In genomic region chr13:31115616-31116015, GRCh38 we compare ENCODE assay signal across 21 cellular contexts. TPM values are rescaled to one million over a fixed set of nuclear protein-coding genes. Genes with fewer than 3 reads are reported as not detected.
A peak's percentile ranks its signal among the peaks of the same experiment; 100 is the strongest.
DNase-seq lines count a peak whose midpoint lies in the region; ATAC-seq and TF ChIP-seq lines count a peak whose summit lies in the region.
"Had no signal": no experiment of that assay in that cellular context is flagged by ENCODE, and none has a peak within 500 bp of the region (broad histone marks: within the 10 kb centered on the region; RNA-seq: fewer than 3 reads in every experiment).

No MANE protein-coding gene starts in this region.

- TF ChIP-seq CTCF in suprapubic skin (IDR thresholded peaks at IDR 0.05) (no peak), upper lobe of left lung (IDR thresholded peaks at IDR 0.05) (no peak)

- TF ChIP-seq POLR2A in suprapubic skin (IDR thresholded peaks at IDR 0.05) (no peak), upper lobe of left lung (IDR thresholded peaks at IDR 0.05) (no peak)

- H3K36me3 ChIP-seq in suprapubic skin (no peaks in the 10 kb centered on the region), upper lobe of left lung (no peaks in the 10 kb centered on the region)
- H3K36me3 ChIP-seq: heart right ventricle had no signal

- no peaks in the 10 kb centered on the region for H3K4me1 ChIP-seq in suprapubic skin
- no peaks in the 10 kb centered on the region for H3K4me1 ChIP-seq in upper lobe of left lung
- H3K4me1 ChIP-seq: heart right ventricle had no signal

- DNase-seq in NCI-H146 (lab: John Stamatoyannopoulos, UW): peak; percentile 71
- peak; percentile 83 for DNase-seq in NCI-H748 (lab: John Stamatoyannopoulos, UW; ENCODE audit: unreplicated experiment)
- no peak for DNase-seq in suprapubic skin (ENCODE audit: low spot score in 2 of 2)
- no peak for DNase-seq in upper lobe of left lung
- no peak for DNase-seq in NCI-H2196 (lab: John Stamatoyannopoulos, UW; ENCODE audit: unreplicated experiment)
- DNase-seq: activated CD4-positive, CD25-positive, alpha-beta regulatory T cell; activated CD8-positive, alpha-beta memory T cell treated with anti-CD3 and anti-CD28 coated beads, Interleukin-2, amount 10 ng/mL, durations not matched to agents 7 days and 5 days; activated naive CD4-positive, alpha-beta T cell; activated T-cell treated with anti-CD3 and anti-CD28 coated beads, Interleukin-2, amount 50 U/mL, for 48 hours; C1 segment of cervical spinal cord; EL; foreskin melanocyte; heart right ventricle; left cardiac atrium; NCI-H1048; NCI-H2029; right cardiac atrium had no signal

- 62% methylated on average over 3 of the region's 3 CpGs for WGBS in suprapubic skin
- 62 to 63% methylated on average over 3 of the region's 3 CpGs for WGBS in upper lobe of left lung, 2 donors

- TF ChIP-seq EP300 in suprapubic skin (IDR thresholded peaks at IDR 0.05): no peak
- no peak for TF ChIP-seq EP300 in upper lobe of left lung (IDR thresholded peaks at IDR 0.05)

- no peak overlapping the region for H3K4me3 ChIP-seq in suprapubic skin
- H3K4me3 ChIP-seq in upper lobe of left lung: no peak overlapping the region
- H3K4me3 ChIP-seq: GM12878, heart right ventricle, SK-N-MC had no signal

- H3K27ac ChIP-seq in suprapubic skin (peak overlapping the region; percentile 49), upper lobe of left lung (no peak overlapping the region)
- H3K27ac ChIP-seq: heart right ventricle, SK-N-MC had no signal

- H3K27me3 ChIP-seq in suprapubic skin: peaks cover 13% of the 10 kb centered on the region
- no peaks in the 10 kb centered on the region for H3K27me3 ChIP-seq in upper lobe of left lung

- no peaks in the 10 kb centered on the region for H3K9me3 ChIP-seq in suprapubic skin
- H3K9me3 ChIP-seq in upper lobe of left lung: no peaks in the 10 kb centered on the region
- H3K9me3 ChIP-seq: heart right ventricle had no signal

- ATAC-seq in esophagus mucosa (peak; percentile 89), GM18858 (IDR thresholded peaks at IDR 0.05; ENCODE audit: unreplicated experiment) (no peak), upper lobe of left lung (ENCODE audit: low FRiP score in 2 of 2) (no peak)
- ATAC-seq: activated CD8-positive, alpha-beta memory T cell treated with anti-CD3 and anti-CD28 coated beads, Interleukin-2, amount 10 ng/mL, durations not matched to agents 7 days and 5 days; GM12878; heart right ventricle; left cardiac atrium; right cardiac atrium had no signal

RNA-seq across cellular contexts. Expression of gene HSPH1, which starts 46.1 kb away (rescaled TPM):
- total RNA-seq in esophagus mucosa: 61.5 TPM
- 10 to 100 TPM; 30.4 to 51.0 (median 41.3) TPM for total RNA-seq in suprapubic skin
- total RNA-seq in upper lobe of left lung: 10 to 100 TPM; 32.5 to 93.1 (median 53.2) TPM

Comparison
In these comparisons a context has a peak if more than half of its experiments do, and no peak if none do; other contexts are left out.
1. DNase-seq: peak in NCI-H146 (single experiment) and NCI-H748 (single experiment); none in suprapubic skin (0 of 2), upper lobe of left lung (0 of 2) and NCI-H2196 (single experiment).